27 cellular contexts compared by ENCODE assay signal in genomic region chr13:61833228-61833627, GRCh38.
DNase-seq lines count a peak whose midpoint lies in the region; ATAC-seq, FAIRE-seq and TF ChIP-seq lines count a peak whose summit lies in the region.
"Had no signal": no experiment of that assay in that cellular context is flagged by ENCODE, and none has a peak within 500 bp of the region (broad histone marks: within the 10 kb centered on the region; RNA-seq: fewer than 3 reads in every experiment).

No MANE protein-coding gene starts in this region.

- H3K4me2 ChIP-seq in astrocyte (ENCODE audit: low read length) = no peak overlapping the region
- H3K4me2 ChIP-seq: A549; BLaER1 treated with 17β-estradiol and CSF1 and Interleukin-3, amounts not matched to agents 10 nM and 100 nM; GM23338 had no signal

- no peaks in the 10 kb centered on the region for H3K27me3 Mint-ChIP-seq in astrocyte (ENCODE audit: low read depth, unreplicated experiment)
- no peaks in the 10 kb centered on the region for H3K27me3 Mint-ChIP-seq in activated CD4-positive, alpha-beta memory T cell treated with anti-CD3 and anti-CD28 coated beads, Interleukin-2, amount 10 ng/mL, durations not matched to agents 7 days and 5 days
- H3K27me3 Mint-ChIP-seq: CD4-positive, alpha-beta T cell; CD8-positive, alpha-beta memory T cell had no signal

- CTCF ChIA-PET in HEK293T (lab: Yijun Ruan, JAX) = no interaction called here
- CTCF ChIA-PET in activated CD4-positive, alpha-beta memory T cell treated with anti-CD3 and anti-CD28 coated beads, Interleukin-2, amount 10 ng/mL, durations not matched to agents 7 days and 5 days (lab: Charles Lee) = no interaction called here

- H3K4me1 Mint-ChIP-seq in astrocyte (ENCODE audit: low read depth, unreplicated experiment) = no peaks in the 10 kb centered on the region
- no peaks in the 10 kb centered on the region for H3K4me1 Mint-ChIP-seq in activated CD4-positive, alpha-beta memory T cell treated with anti-CD3 and anti-CD28 coated beads, Interleukin-2, amount 10 ng/mL, durations not matched to agents 7 days and 5 days
- H3K4me1 Mint-ChIP-seq: CD14-positive monocyte; CD8-positive, alpha-beta memory T cell had no signal

- peaks cover 2% of the 10 kb centered on the region for H3K9me3 Mint-ChIP-seq in astrocyte (ENCODE audit: unreplicated experiment)
- peaks cover 2% of the 10 kb centered on the region for H3K9me3 Mint-ChIP-seq in activated CD4-positive, alpha-beta memory T cell treated with anti-CD3 and anti-CD28 coated beads, Interleukin-2, amount 10 ng/mL, durations not matched to agents 7 days and 5 days
- H3K9me3 Mint-ChIP-seq: GM23338 had no signal

- FAIRE-seq in astrocyte (lab: Jason Lieb, UNC) = no peak
- peak; percentile 17 for FAIRE-seq in frontal cortex (lab: Jason Lieb, UNC)
- FAIRE-seq: A549, D721Med, GM12891, GM18507 had no signal

- H3K27me3 ChIP-seq in astrocyte (ENCODE audit: insufficient read depth, low read length) (no peaks in the 10 kb centered on the region), suprapubic skin (no peaks in the 10 kb centered on the region)
- H3K27me3 ChIP-seq: BE2C; BLaER1 treated with 17β-estradiol and CSF1 and Interleukin-3, amounts not matched to agents 10 nM and 100 nM had no signal

- no peak overlapping the region for H3K27ac Mint-ChIP-seq in astrocyte (ENCODE audit: unreplicated experiment)
- H3K27ac Mint-ChIP-seq in activated CD4-positive, alpha-beta memory T cell treated with anti-CD3 and anti-CD28 coated beads, Interleukin-2, amount 10 ng/mL, durations not matched to agents 7 days and 5 days = no peak overlapping the region
- H3K27ac Mint-ChIP-seq: CD14-positive monocyte; CD4-positive, alpha-beta T cell; CD8-positive, alpha-beta memory T cell; GM23338; H9; HFFc6 had no signal

- 72% methylated on average over 3 of the region's 3 CpGs for WGBS in suprapubic skin

- TF ChIP-seq CTCF in astrocyte (IDR thresholded peaks at IDR 0.05; ENCODE audit: insufficient read depth, low read depth, low read length) (no peak), suprapubic skin (IDR thresholded peaks at IDR 0.05) (no peak)

- H3K36me3 ChIP-seq in astrocyte (ENCODE audit: insufficient read depth, low read length) (no peaks in the 10 kb centered on the region), suprapubic skin (no peaks in the 10 kb centered on the region)
- H3K36me3 ChIP-seq: BE2C; BLaER1 treated with 17β-estradiol and CSF1 and Interleukin-3, amounts not matched to agents 10 nM and 100 nM had no signal

- no peaks in the 10 kb centered on the region for H3K36me3 Mint-ChIP-seq in astrocyte (ENCODE audit: low read depth, unreplicated experiment)
- no peaks in the 10 kb centered on the region for H3K36me3 Mint-ChIP-seq in activated CD4-positive, alpha-beta memory T cell treated with anti-CD3 and anti-CD28 coated beads, Interleukin-2, amount 10 ng/mL, durations not matched to agents 7 days and 5 days (ENCODE audit: low read depth)
- H3K36me3 Mint-ChIP-seq: CD14-positive monocyte; CD8-positive, alpha-beta memory T cell had no signal

- ATAC-seq in left lobe of liver = no peak
- ATAC-seq: A549, GM23338, HCT116 had no signal

- no peaks in the 10 kb centered on the region for H4K20me1 ChIP-seq in astrocyte (ENCODE audit: insufficient read depth, low read length)
- H4K20me1 ChIP-seq: BLaER1 treated with 17β-estradiol and CSF1 and Interleukin-3, amounts not matched to agents 10 nM and 100 nM had no signal

- no peak overlapping the region for H3K4me3 ChIP-seq in astrocyte (ENCODE audit: insufficient read depth, low read depth, low read length)
- no peak overlapping the region for H3K4me3 ChIP-seq in suprapubic skin
- H3K4me3 ChIP-seq: A549; BLaER1 treated with 17β-estradiol and CSF1 and Interleukin-3, amounts not matched to agents 10 nM and 100 nM; GM23338 had no signal

- TF ChIP-seq POLR2A in suprapubic skin (IDR thresholded peaks at IDR 0.05) = no peak

- H3K9me3 ChIP-seq in astrocyte (ENCODE audit: insufficient read depth, low read depth, low read length) (no peaks in the 10 kb centered on the region), suprapubic skin (no peaks in the 10 kb centered on the region)
- H3K9me3 ChIP-seq: A549; BE2C; BLaER1 treated with 17β-estradiol and CSF1 and Interleukin-3, amounts not matched to agents 10 nM and 100 nM had no signal

- H3K4me1 ChIP-seq in astrocyte (ENCODE audit: insufficient read depth, low read length) (no peaks in the 10 kb centered on the region), suprapubic skin (no peaks in the 10 kb centered on the region)
- H3K4me1 ChIP-seq: A549, BE2C had no signal

- H3K27ac ChIP-seq in astrocyte (ENCODE audit: low read depth, low read length) = no peak overlapping the region
- H3K27ac ChIP-seq in suprapubic skin = no peak overlapping the region
- H3K27ac ChIP-seq: 22Rv1; A549; BLaER1 treated with 17β-estradiol and CSF1 and Interleukin-3, amounts not matched to agents 10 nM and 100 nM had no signal

- no peak overlapping the region for H3K4me3 Mint-ChIP-seq in astrocyte (ENCODE audit: unreplicated experiment)
- no peak overlapping the region for H3K4me3 Mint-ChIP-seq in activated CD4-positive, alpha-beta memory T cell treated with anti-CD3 and anti-CD28 coated beads, Interleukin-2, amount 10 ng/mL, durations not matched to agents 7 days and 5 days
- H3K4me3 Mint-ChIP-seq: CD14-positive monocyte; CD4-positive, alpha-beta T cell; CD8-positive, alpha-beta memory T cell; GM23338; H9; HFFc6 had no signal

- no peak for TF ChIP-seq EP300 in suprapubic skin (IDR thresholded peaks at IDR 0.05)

- POLR2A ChIA-PET in HEK293T (lab: Yijun Ruan, JAX) = no interaction called here
- POLR2A ChIA-PET in activated CD4-positive, alpha-beta memory T cell treated with anti-CD3 and anti-CD28 coated beads, Interleukin-2, amount 10 ng/mL, durations not matched to agents 7 days and 5 days (lab: Charles Lee) = no interaction called here

- no peaks in the 10 kb centered on the region for H3K79me2 ChIP-seq in astrocyte (ENCODE audit: insufficient read depth, low read length)

- DNase-seq in DMS153 (lab: John Stamatoyannopoulos, UW) (peak; percentile 2), DMS153 treated with DMSO at 0.1 percent for 48 hours (lab: John Stamatoyannopoulos, UW; ENCODE audit: unreplicated experiment) (no peak), HEK293T (ENCODE audit: extremely low spot score) (no peak), astrocyte (ENCODE audit: low read depth) (peak; percentile 2), frontal cortex (ENCODE audit: low spot score in 2 of 2) (no peak), suprapubic skin (ENCODE audit: low spot score in 2 of 2) (no peak), left lobe of liver (ENCODE audit: low spot score) (no peak)
- DNase-seq in activated CD4-positive, alpha-beta memory T cell treated with anti-CD3 and anti-CD28 coated beads, Interleukin-2, amount 10 ng/mL, durations not matched to agents 7 days and 5 days = no peak
- DNase-seq: ACHN; AML-193; BE2C; CD4-positive, alpha-beta T cell; CD8-positive, alpha-beta memory T cell; DMS 273 treated with DMSO at 0.1 percent for 48 hours; DMS79 treated with DMSO at 0.1 percent for 48 hours; GF-D8; H9; HFFc6 had no signal

- no peak overlapping the region for H3K9ac ChIP-seq in astrocyte (ENCODE audit: low read length)
- H3K9ac ChIP-seq: BLaER1 treated with 17β-estradiol and CSF1 and Interleukin-3, amounts not matched to agents 10 nM and 100 nM had no signal

- no peak overlapping the region for H2AFZ ChIP-seq in astrocyte (ENCODE audit: low read depth, low read length)
- H2AFZ ChIP-seq: GM23338 had no signal

TF ChIP-seq in HEK293T, 16 proteins besides CTCF, POLR2A, EP300 and RAD21:
- TF ChIP-seq FOXA1 (IDR thresholded peaks at IDR 0.05) (peak; percentile 56), BHLHE40 (IDR thresholded peaks at IDR 0.05; ENCODE audit: borderline replicate concordance) (no peak), FOXK2 (IDR thresholded peaks at IDR 0.05) (peak; percentile 73), FOXM1 (IDR thresholded peaks at IDR 0.05; ENCODE audit: borderline replicate concordance) (0 out of 2 replicates have a peak, but pooled peaks have one; percentile 6), SUZ12 (IDR thresholded peaks at IDR 0.05) (0 out of 2 replicates have a peak, but pooled peaks have one; percentile 15), PKNOX1 (IDR thresholded peaks at IDR 0.05) (peak; percentile 66), L3MBTL2 (conservative IDR thresholded peaks at IDR 0.05) (no peak), ARNT (IDR thresholded peaks at IDR 0.05) (0 out of 2 replicates have a peak, but pooled peaks have one; percentile 18)

Comparison
In these comparisons a context has a peak if more than half of its experiments do, and no peak if none do; other contexts are left out.
1. DNase-seq: peak in DMS153 (single experiment) and astrocyte (single experiment); none in DMS153 treated with DMSO at 0.1 percent for 48 hours (single experiment), HEK293T (single experiment), frontal cortex (0 of 2), activated CD4-positive, alpha-beta memory T cell treated with anti-CD3 and anti-CD28 coated beads, Interleukin-2, amount 10 ng/mL, durations not matched to agents 7 days and 5 days (single experiment), suprapubic skin (0 of 2) and left lobe of liver (single experiment).